ENCODE assay signal across 8 cellular contexts in genomic region chr5:141941307-141941706, GRCh38. TPM values are rescaled to one million over a fixed set of nuclear protein-coding genes. Genes with fewer than 3 reads are reported as not detected.
A peak's percentile ranks its signal among the peaks of the same experiment; 100 is the strongest.
DNase-seq lines count a peak whose midpoint lies in the region; ATAC-seq and TF ChIP-seq lines count a peak whose summit lies in the region.
"Had no signal": no experiment of that assay in that cellular context is flagged by ENCODE, and none has a peak within 500 bp of the region (broad histone marks: within the 10 kb centered on the region; RNA-seq: fewer than 3 reads in every experiment).

No MANE protein-coding gene starts in this region.

- peak overlapping the region; percentile 48 for H3K9ac ChIP-seq in GM23248

- peaks cover 36% of the 10 kb centered on the region for H3K36me3 Mint-ChIP-seq in activated B cell treated with CpG ODN at 0.5 μM for 24 hours (ENCODE audit: low read depth)
- peaks cover 14 to 24% of the 10 kb centered on the region in 2 donors for H3K36me3 Mint-ChIP-seq in stimulated activated naive B cell treated with anti-CD40 and anti-IgM and Interleukin-4, amounts not matched to agents 10 μg/mL and 1 μg/mL and 100 μg/mL, for 72 hours

- TF ChIP-seq CTCF in activated B cell treated with CpG ODN at 0.5 μM for 24 hours (IDR thresholded peaks at IDR 0.05): no peak

- 0 out of 2 replicates have a peak overlapping the region, but pooled peaks have one; percentile 6 for H2AFZ ChIP-seq in GM23248

- WGBS in GM23248 (ENCODE audit: low coverage in 1 of 2, low lambda C conversion rate in 2 of 2, missing lambda C conversion rate in 2 of 2), 2 experiments: 23 to 27% methylated on average over 6 of the region's 6 CpGs

- CTCF ChIA-PET in activated B cell treated with CpG ODN at 0.5 μM for 24 hours (lab: Charles Lee): interaction anchor here (1.0 to 4.3 kb wide), 2 partner anchors 19 to 28 kb away, joined by 3 to 16 read pairs; partner anchors contain the start of gene RNF14

- intact Hi-C loops in activated B cell treated with CpG ODN at 0.5 μM for 24 hours (cut with micrococcal nuclease) (no loop called here), left ventricle myocardium superior (cut with micrococcal nuclease) (no loop called here)

- H3K9me3 ChIP-seq in GM23248 (ENCODE audit: low read depth): no peaks in the 10 kb centered on the region

- no peaks in the 10 kb centered on the region for H3K27me3 ChIP-seq in GM23248 (replicated peaks; ENCODE audit: insufficient read depth)

- no peak overlapping the region for H3K4me3 Mint-ChIP-seq in activated B cell treated with CpG ODN at 0.5 μM for 24 hours
- no peak overlapping the region for H3K4me3 Mint-ChIP-seq in stimulated activated naive B cell treated with anti-CD40 and anti-IgM and Interleukin-4, amounts not matched to agents 10 μg/mL and 1 μg/mL and 100 μg/mL, for 72 hours

- H3K4me1 Mint-ChIP-seq in activated B cell treated with CpG ODN at 0.5 μM for 24 hours: no peaks in the 10 kb centered on the region
- H3K4me1 Mint-ChIP-seq in stimulated activated naive B cell treated with anti-CD40 and anti-IgM and Interleukin-4, amounts not matched to agents 10 μg/mL and 1 μg/mL and 100 μg/mL, for 72 hours: peaks cover 3 to 11% of the 10 kb centered on the region in 2 donors

- H3K4me1 ChIP-seq in GM23248 (ENCODE audit: insufficient read depth): peaks cover 30% of the 10 kb centered on the region

- H3K4me3 ChIP-seq in GM23248: no peak overlapping the region

- H3K9me3 Mint-ChIP-seq in activated B cell treated with CpG ODN at 0.5 μM for 24 hours: no peaks in the 10 kb centered on the region
- H3K9me3 Mint-ChIP-seq in stimulated activated naive B cell treated with anti-CD40 and anti-IgM and Interleukin-4, amounts not matched to agents 10 μg/mL and 1 μg/mL and 100 μg/mL, for 72 hours: no peaks in the 10 kb centered on the region

- peak overlapping the region; percentile 77 for H3K27ac ChIP-seq in GM23248

- H3K36me3 ChIP-seq in GM23248 (ENCODE audit: low read depth): no peaks in the 10 kb centered on the region; the same call in 1 of the 2 replicates

- H3K27ac Mint-ChIP-seq in activated B cell treated with CpG ODN at 0.5 μM for 24 hours: no peak overlapping the region
- H3K27ac Mint-ChIP-seq in stimulated activated naive B cell treated with anti-CD40 and anti-IgM and Interleukin-4, amounts not matched to agents 10 μg/mL and 1 μg/mL and 100 μg/mL, for 72 hours: peak overlapping the region; percentile 75

- H3K4me2 ChIP-seq in GM23248 (ENCODE audit: unreplicated experiment): peak overlapping the region; percentile 49

- H3K9me2 ChIP-seq in GM23248 (ENCODE audit: insufficient read depth): no peaks in the 10 kb centered on the region

- peaks cover 22% of the 10 kb centered on the region for H3F3A ChIP-seq in GM23248 (ENCODE audit: insufficient read depth)

- peak; percentile 34 for ATAC-seq in activated B cell treated with CpG ODN at 0.5 μM for 24 hours (ENCODE audit: low read depth)
- peak; percentile 38 for ATAC-seq in left ventricle myocardium superior
- peak; percentile 31 to 39 for ATAC-seq in stimulated activated naive B cell treated with anti-CD40 and anti-IgM and Interleukin-4, amounts not matched to agents 10 μg/mL and 1 μg/mL and 100 μg/mL, for 72 hours (replicated peaks)
- no peak for ATAC-seq in HG02571 (IDR thresholded peaks at IDR 0.05; ENCODE audit: unreplicated experiment)

- H3K79me2 ChIP-seq in GM23248 (ENCODE audit: insufficient read depth): no peaks in the 10 kb centered on the region

- no peaks in the 10 kb centered on the region for H4K20me1 ChIP-seq in GM23248 (ENCODE audit: insufficient read depth)

- POLR2A ChIA-PET in activated B cell treated with CpG ODN at 0.5 μM for 24 hours (lab: Charles Lee): interaction anchor here (2.1 kb wide), 1 partner anchor 18 kb away, joined by 7 read pairs; the partner anchor contains the start of gene DELE1

- DNase-seq in GM23248 (peak; percentile 83), activated B cell treated with CpG ODN at 0.5 μM for 24 hours (no peak), left ventricle myocardium superior (no peak), AML-193 (lab: John Stamatoyannopoulos, UW) (no peak)
- no peak for DNase-seq in stimulated activated naive B cell treated with anti-CD40 and anti-IgM and Interleukin-4, amounts not matched to agents 10 μg/mL and 1 μg/mL and 100 μg/mL, for 72 hours
- DNase-seq in NK-92 treated with Interleukin-12 subunit alpha and Interleukin-12 subunit beta, amount 100 ng/mL, for 24 hours (lab: John Stamatoyannopoulos, UW): no peak
- DNase-seq: stimulated activated CD4-positive, alpha-beta T cell treated with anti-CD3 and anti-CD28 coated beads, Interleukin-4, amount 100 ng/mL, for 4 hours had no signal

- in situ Hi-C loops in GM23248 (cut with MboI): no loop called here

- H3K27me3 Mint-ChIP-seq in activated B cell treated with CpG ODN at 0.5 μM for 24 hours: no peaks in the 10 kb centered on the region
- H3K27me3 Mint-ChIP-seq in stimulated activated naive B cell treated with anti-CD40 and anti-IgM and Interleukin-4, amounts not matched to agents 10 μg/mL and 1 μg/mL and 100 μg/mL, for 72 hours: no peaks in the 10 kb centered on the region

RNA-seq across cellular contexts. Expression of gene PCDH12, which starts 16.7 kb away (rescaled TPM):
- total RNA-seq in GM23248 (2014; rRNA removed; shearing (Covaris generic)): 0.13 TPM in 1 of 2 replicates, not detected in the other
- 0.11 and 0.36 TPM in 2 replicates for polyA plus RNA-seq in GM23248 (2016; fragmentation: Nextera tagmentation; extraction: Ambion mirVana)
- total RNA-seq in activated B cell treated with CpG ODN at 0.5 μM for 24 hours (not detected in 2 replicates), left ventricle myocardium superior (11.1 TPM)

RNA-seq across cellular contexts. Expression of gene DELE1, which starts 17.6 kb away (rescaled TPM):
- 39.5 and 47.9 TPM in 2 replicates for total RNA-seq in GM23248 (2014; rRNA removed; shearing (Covaris generic))
- 28.9 and 35.1 TPM in 2 replicates for polyA plus RNA-seq in GM23248 (2016; fragmentation: Nextera tagmentation; extraction: Ambion mirVana)
- total RNA-seq in activated B cell treated with CpG ODN at 0.5 μM for 24 hours (95.0 and 114 TPM in 2 replicates), left ventricle myocardium superior (107 TPM)

RNA-seq across cellular contexts. Expression of gene RNF14, which starts 27.6 kb away (rescaled TPM):
- total RNA-seq in GM23248 (2014; rRNA removed; shearing (Covaris generic)): 101 and 110 TPM in 2 replicates
- polyA plus RNA-seq in GM23248 (2016; fragmentation: Nextera tagmentation; extraction: Ambion mirVana): 77.8 and 81.1 TPM in 2 replicates
- total RNA-seq in activated B cell treated with CpG ODN at 0.5 μM for 24 hours (30.0 and 30.4 TPM in 2 replicates), left ventricle myocardium superior (99.8 TPM)

Comparison
In these comparisons a context has a peak if more than half of its experiments do, and no peak if none do; other contexts are left out.
1. RNA of gene PCDH12, which starts 16.7 kb away (total RNA-seq): 11.1 TPM in left ventricle myocardium superior (single experiment); 0.13 TPM in GM23248 and not detected in activated B cell treated with CpG ODN at 0.5 μM for 24 hours; every median in the first group is over 10 times any median in the second.